ENCODE assay signal across 19 cellular contexts in the genomic region with DNA sequence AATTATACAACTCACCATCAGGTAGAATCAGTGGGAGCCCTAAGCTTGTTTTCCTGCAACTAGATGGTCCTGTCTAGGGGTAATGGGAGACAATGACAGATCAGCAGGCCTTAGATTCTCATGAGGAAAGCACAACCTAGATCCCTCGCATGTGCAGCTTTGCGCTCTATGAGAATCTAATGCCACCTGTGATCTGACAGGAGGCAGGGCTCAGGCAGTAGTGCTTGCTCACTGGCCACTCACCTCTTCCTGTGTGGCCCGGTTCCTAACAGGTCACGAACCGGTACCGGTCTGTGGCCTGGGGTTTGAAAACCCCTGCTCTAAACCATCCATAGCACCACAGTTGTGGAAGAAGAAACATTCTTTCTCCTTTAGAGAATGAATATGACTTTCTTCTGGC.
"Had no signal": no experiment of that assay in that cellular context is flagged by ENCODE, and none has a peak within 500 bp of the region (broad histone marks: within the 10 kb centered on the region; RNA-seq: fewer than 3 reads in every experiment).

No MANE protein-coding gene starts in this region.

- H3K27me3 Mint-ChIP-seq: activated naive CD4-positive, alpha-beta T cell treated with anti-CD3 and anti-CD28 coated beads, Interleukin-2, amount 50 U/mL, for 24 hours had no signal

- H3K4me3 ChIP-seq: SJSA1 had no signal

- H3K36me3 ChIP-seq: brain microvascular endothelial cell, SJSA1 had no signal

- H3K4me1 ChIP-seq: SJSA1 had no signal

- H3K9me3 Mint-ChIP-seq: activated CD4-positive, alpha-beta memory T cell treated with anti-CD3 and anti-CD28 coated beads for 36 hours; activated naive CD4-positive, alpha-beta T cell treated with anti-CD3 and anti-CD28 coated beads, Interleukin-2, amount 50 U/mL, for 24 hours; WTC11 had no signal

- H3K27me3 ChIP-seq: brain microvascular endothelial cell, SJSA1 had no signal

- DNase-seq: activated CD4-positive, alpha-beta T cell treated with anti-CD3 and anti-CD28 coated beads, Interleukin-2, amount 10 ng/mL, durations not matched to agents 7 days and 5 days; activated CD4-positive, CD25-positive, alpha-beta regulatory T cell treated with anti-CD3 and anti-CD28 coated beads, Interleukin-2, amount 50 U/mL, for 72 hours; activated CD8-positive, alpha-beta memory T cell treated with anti-CD3 and anti-CD28 coated beads, Interleukin-2, amount 50 U/mL, for 4 hours; activated gamma-delta T cell; activated T-cell treated with anti-CD3 and anti-CD28 coated beads, Interleukin-2, amount 50 U/mL, for 1 hour; brain microvascular endothelial cell; NCI-H1105 treated with DMSO at 0.1 percent for 48 hours; NCI-H1436 treated with DMSO at 0.1 percent for 48 hours; NCI-H187; NCI-H2081; NCI-H446; NCI-H524; PC-3; SW 1271 had no signal

- H3K9me3 ChIP-seq: SJSA1 had no signal

- H3K27ac Mint-ChIP-seq: activated CD4-positive, alpha-beta memory T cell treated with anti-CD3 and anti-CD28 coated beads for 36 hours; activated CD4-positive, alpha-beta T cell treated with anti-CD3 and anti-CD28 coated beads, Interleukin-2, amount 10 ng/mL, durations not matched to agents 7 days and 5 days; activated naive CD4-positive, alpha-beta T cell treated with anti-CD3 and anti-CD28 coated beads, Interleukin-2, amount 50 U/mL, for 24 hours; WTC11 had no signal

- H3K4me3 Mint-ChIP-seq: activated CD4-positive, alpha-beta memory T cell treated with anti-CD3 and anti-CD28 coated beads for 36 hours; activated CD4-positive, alpha-beta T cell treated with anti-CD3 and anti-CD28 coated beads, Interleukin-2, amount 10 ng/mL, durations not matched to agents 7 days and 5 days; activated naive CD4-positive, alpha-beta T cell treated with anti-CD3 and anti-CD28 coated beads, Interleukin-2, amount 50 U/mL, for 24 hours; WTC11 had no signal

- ATAC-seq: PC-3, SK-N-SH treated with all-trans-retinoic acid at 6 μM for 48 hours, WTC11 had no signal

- H3K36me3 Mint-ChIP-seq: activated CD4-positive, alpha-beta memory T cell treated with anti-CD3 and anti-CD28 coated beads for 36 hours; activated naive CD4-positive, alpha-beta T cell treated with anti-CD3 and anti-CD28 coated beads, Interleukin-2, amount 50 U/mL, for 24 hours; WTC11 had no signal

- H3K27ac ChIP-seq: brain microvascular endothelial cell, SJSA1 had no signal
